In genomic region chr6:7108196-7108963, GRCh38 we compare ENCODE assay signal across 8 cellular contexts. TPM values are rescaled to one million over a fixed set of nuclear protein-coding genes. Genes with fewer than 3 reads are reported as not detected.
A peak's percentile ranks its signal among the peaks of the same experiment; 100 is the strongest.
DNase-seq lines count a peak whose midpoint lies in the region; ATAC-seq and TF ChIP-seq lines count a peak whose summit lies in the region.

No MANE protein-coding gene starts in this region.

- TF ChIP-seq CTCF in fibroblast of lung (conservative IDR thresholded peaks at IDR 0.05 in 1 of 2, IDR thresholded peaks at IDR 0.05 in 1 of 2; ENCODE audit: low read depth in 1 of 2, low read length in 2 of 2) (no peak), tibial nerve (IDR thresholded peaks at IDR 0.05) (no peak)

- peak in 1 of 2 donors; percentile 21 for TF ChIP-seq POLR2A in tibial nerve (IDR thresholded peaks at IDR 0.05)

- H3K4me1 ChIP-seq in fibroblast of lung (ENCODE audit: control insufficient read depth, extremely low read depth, insufficient read depth, low read length) = peaks cover 7% of the 10 kb centered on the region
- H3K4me1 ChIP-seq in tibial nerve = peaks cover 0 to 46% (median 4%) of the 10 kb centered on the region in 4 donors

- TF ChIP-seq EP300 in tibial nerve (IDR thresholded peaks at IDR 0.05) = no peak

- peak overlapping the region; percentile 79 for H3K4me2 ChIP-seq in fibroblast of lung (ENCODE audit: extremely low read depth, insufficient read depth, low read length)

- H3K27ac Mint-ChIP-seq in naive thymus-derived CD8-positive, alpha-beta T cell = peak overlapping the region; percentile 86 to 98 (median 94)

- H3K36me3 ChIP-seq in fibroblast of lung (ENCODE audit: control insufficient read depth, insufficient read depth, low read length) = no peaks in the 10 kb centered on the region
- H3K36me3 ChIP-seq in tibial nerve = no peaks in the 10 kb centered on the region

- POLR2A ChIA-PET in naive thymus-derived CD8-positive, alpha-beta T cell (lab: Charles Lee) = interaction anchor here (0.7 to 14.0 kb wide), 14 partner anchors 9 to 141 kb away, joined by 3 to 139 read pairs (median 6); no protein-coding TSS in a partner anchor

- H3K4me3 Mint-ChIP-seq in naive thymus-derived CD8-positive, alpha-beta T cell = peak overlapping the region; percentile 91 to 97 (median 94)

- H3K9me3 ChIP-seq in fibroblast of lung (ENCODE audit: control insufficient read depth, insufficient read depth, low read depth, low read length) (no peaks in the 10 kb centered on the region), tibial nerve (no peaks in the 10 kb centered on the region)

- DNase-seq in AG08395 (ENCODE audit: low spot score) (peak; percentile 58), NCI-H2227 (lab: John Stamatoyannopoulos, UW; ENCODE audit: unreplicated experiment) (peak; percentile 49), fibroblast of lung (ENCODE audit: low read depth in 2 of 2) (peak; percentile 47 to 62), tibial nerve (ENCODE audit: low spot score in 2 of 2) (peak in 1 of 2 donors; percentile 40), NCI-H345 treated with DMSO at 0.1 percent for 48 hours (lab: John Stamatoyannopoulos, UW; ENCODE audit: unreplicated experiment) (no peak)
- DNase-seq in activated T-cell treated with anti-CD3 and anti-CD28 coated beads, Interleukin-2, amount 50 U/mL, for 48 hours = peak; percentile 67 to 70
- peak; percentile 19 to 72 (median 45) for DNase-seq in naive thymus-derived CD8-positive, alpha-beta T cell

- peak overlapping the region; percentile 87 for H2AFZ ChIP-seq in fibroblast of lung (ENCODE audit: low read length)

- 0% methylated on average over 78 to 82 of the region's 94 CpGs for WGBS in tibial nerve, 2 donors

- no peaks in the 10 kb centered on the region for H3K27me3 Mint-ChIP-seq in naive thymus-derived CD8-positive, alpha-beta T cell

- H3K27ac ChIP-seq in fibroblast of lung (ENCODE audit: insufficient read depth, low read length) = peak overlapping the region; percentile 83
- H3K27ac ChIP-seq in tibial nerve = peak overlapping the region; percentile 88 to 95 (median 92)

- ATAC-seq in GM19395 (IDR thresholded peaks at IDR 0.05; ENCODE audit: unreplicated experiment) = peak; percentile 13
- peak; percentile 19 to 30 for ATAC-seq in naive thymus-derived CD8-positive, alpha-beta T cell

- peak overlapping the region; percentile 86 for H3K9ac ChIP-seq in fibroblast of lung (ENCODE audit: insufficient read depth, low read length)

- H3K79me2 ChIP-seq in fibroblast of lung (ENCODE audit: control insufficient read depth, insufficient read depth, low read length) = peaks cover 51% of the 10 kb centered on the region

- no peaks in the 10 kb centered on the region for H3K27me3 ChIP-seq in fibroblast of lung (ENCODE audit: control insufficient read depth, insufficient read depth, low read length)
- no peaks in the 10 kb centered on the region for H3K27me3 ChIP-seq in tibial nerve

- H4K20me1 ChIP-seq in fibroblast of lung (ENCODE audit: control insufficient read depth, extremely low read depth, insufficient read depth, low read length) = peaks cover 6% of the 10 kb centered on the region

- peak overlapping the region; percentile 77 to 97 (median 84) for H3K4me3 ChIP-seq in fibroblast of lung (replicated peaks in 1 of 4; ENCODE audit: control extremely low read depth in 1 of 4, insufficient read depth in 1 of 4, low read depth in 3 of 4, low read length in 4 of 4)
- H3K4me3 ChIP-seq in tibial nerve = peak overlapping the region; percentile 85 to 95 (median 93)

- no peaks in the 10 kb centered on the region for H3K9me3 Mint-ChIP-seq in naive thymus-derived CD8-positive, alpha-beta T cell

- H3K36me3 Mint-ChIP-seq in naive thymus-derived CD8-positive, alpha-beta T cell = no peaks in the 10 kb centered on the region

- peaks cover 33 to 47% (median 42%) of the 10 kb centered on the region in 4 donors for H3K4me1 Mint-ChIP-seq in naive thymus-derived CD8-positive, alpha-beta T cell

RNA-seq across cellular contexts. Expression of gene RREB1, which starts 0.6 kb away (rescaled TPM):
- 15.2 and 18.8 TPM in 2 replicates for total RNA-seq in fibroblast of lung
- 2.4 and 2.8 TPM in 2 replicates for polyA plus RNA-seq in fibroblast of lung
- polyA plus RNA-seq in fibroblast of lung (2012) = 5.5 and 7.7 TPM in 2 replicates
- 19.9 and 29.8 TPM in 2 replicates for polyA minus RNA-seq in fibroblast of lung (ENCODE audit: low replicate concordance)
- 10 to 100 TPM; 47.1 to 53.0 TPM for total RNA-seq in naive thymus-derived CD8-positive, alpha-beta T cell
- 1 to 10 TPM; 2.5 to 5.8 (median 5.0) TPM for polyA plus RNA-seq in naive thymus-derived CD8-positive, alpha-beta T cell
- 10 to 100 TPM; 32.3 to 61.5 (median 36.3) TPM for total RNA-seq in tibial nerve
